Comparison of ENCODE assay signal across 1 cellular context in the genomic region with DNA sequence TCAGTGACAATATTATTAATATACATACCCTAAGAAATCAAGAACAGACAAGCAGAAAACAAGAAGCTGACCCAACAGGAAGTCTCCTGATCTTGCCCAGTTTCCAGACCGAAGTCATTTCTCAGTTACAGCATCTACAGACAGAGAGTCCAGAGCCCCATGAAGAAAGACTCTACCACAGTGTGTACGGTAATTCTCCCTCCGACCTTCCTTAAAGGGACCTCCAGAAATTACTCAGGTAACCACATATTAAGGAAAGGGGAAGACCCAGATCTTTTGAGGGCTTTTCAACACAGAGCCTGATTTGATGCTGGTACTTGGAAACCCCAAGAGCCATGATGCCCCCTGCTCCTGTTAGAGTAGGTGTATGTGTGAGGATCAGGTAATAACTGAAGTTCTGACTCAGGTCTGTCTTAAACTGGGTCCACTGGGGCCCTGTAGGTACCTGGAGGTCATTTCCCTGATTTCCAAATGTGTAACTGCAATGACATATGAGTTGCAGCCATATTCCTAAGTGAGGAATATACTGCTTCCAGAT.
TF ChIP-seq lines count a peak whose summit lies in the region.

No MANE protein-coding gene starts in this region.

TF ChIP-seq in A549, 52 proteins besides CTCF, POLR2A, EP300 and RAD21 (continued from another document):
- TF ChIP-seq, protein P1, sequence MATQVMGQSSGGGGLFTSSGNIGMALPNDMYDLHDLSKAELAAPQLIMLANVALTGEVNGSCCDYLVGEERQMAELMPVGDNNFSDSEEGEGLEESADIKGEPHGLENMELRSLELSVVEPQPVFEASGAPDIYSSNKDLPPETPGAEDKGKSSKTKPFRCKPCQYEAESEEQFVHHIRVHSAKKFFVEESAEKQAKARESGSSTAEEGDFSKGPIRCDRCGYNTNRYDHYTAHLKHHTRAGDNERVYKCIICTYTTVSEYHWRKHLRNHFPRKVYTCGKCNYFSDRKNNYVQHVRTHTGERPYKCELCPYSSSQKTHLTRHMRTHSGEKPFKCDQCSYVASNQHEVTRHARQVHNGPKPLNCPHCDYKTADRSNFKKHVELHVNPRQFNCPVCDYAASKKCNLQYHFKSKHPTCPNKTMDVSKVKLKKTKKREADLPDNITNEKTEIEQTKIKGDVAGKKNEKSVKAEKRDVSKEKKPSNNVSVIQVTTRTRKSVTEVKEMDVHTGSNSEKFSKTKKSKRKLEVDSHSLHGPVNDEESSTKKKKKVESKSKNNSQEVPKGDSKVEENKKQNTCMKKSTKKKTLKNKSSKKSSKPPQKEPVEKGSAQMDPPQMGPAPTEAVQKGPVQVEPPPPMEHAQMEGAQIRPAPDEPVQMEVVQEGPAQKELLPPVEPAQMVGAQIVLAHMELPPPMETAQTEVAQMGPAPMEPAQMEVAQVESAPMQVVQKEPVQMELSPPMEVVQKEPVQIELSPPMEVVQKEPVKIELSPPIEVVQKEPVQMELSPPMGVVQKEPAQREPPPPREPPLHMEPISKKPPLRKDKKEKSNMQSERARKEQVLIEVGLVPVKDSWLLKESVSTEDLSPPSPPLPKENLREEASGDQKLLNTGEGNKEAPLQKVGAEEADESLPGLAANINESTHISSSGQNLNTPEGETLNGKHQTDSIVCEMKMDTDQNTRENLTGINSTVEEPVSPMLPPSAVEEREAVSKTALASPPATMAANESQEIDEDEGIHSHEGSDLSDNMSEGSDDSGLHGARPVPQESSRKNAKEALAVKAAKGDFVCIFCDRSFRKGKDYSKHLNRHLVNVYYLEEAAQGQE (IDR thresholded peaks at IDR 0.05) = no peak
- TF ChIP-seq, protein P2, sequence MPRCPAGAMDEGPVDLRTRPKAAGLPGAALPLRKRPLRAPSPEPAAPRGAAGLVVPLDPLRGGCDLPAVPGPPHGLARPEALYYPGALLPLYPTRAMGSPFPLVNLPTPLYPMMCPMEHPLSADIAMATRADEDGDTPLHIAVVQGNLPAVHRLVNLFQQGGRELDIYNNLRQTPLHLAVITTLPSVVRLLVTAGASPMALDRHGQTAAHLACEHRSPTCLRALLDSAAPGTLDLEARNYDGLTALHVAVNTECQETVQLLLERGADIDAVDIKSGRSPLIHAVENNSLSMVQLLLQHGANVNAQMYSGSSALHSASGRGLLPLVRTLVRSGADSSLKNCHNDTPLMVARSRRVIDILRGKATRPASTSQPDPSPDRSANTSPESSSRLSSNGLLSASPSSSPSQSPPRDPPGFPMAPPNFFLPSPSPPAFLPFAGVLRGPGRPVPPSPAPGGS (IDR thresholded peaks at IDR 0.05) = no peak
- TF ChIP-seq CHD4 (IDR thresholded peaks at IDR 0.05; ENCODE audit: borderline replicate concordance) (no peak), MAFK (IDR thresholded peaks at IDR 0.05; ENCODE audit: partially characterized antibody) (no peak), HDAC2 (IDR thresholded peaks at IDR 0.05) (no peak), ZC3H11A (IDR thresholded peaks at IDR 0.05) (no peak), KDM1A (IDR thresholded peaks at IDR 0.05; ENCODE audit: low read depth) (no peak)
TF ChIP-seq in A549: peak in this region for 0.
